In the genomic region with DNA sequence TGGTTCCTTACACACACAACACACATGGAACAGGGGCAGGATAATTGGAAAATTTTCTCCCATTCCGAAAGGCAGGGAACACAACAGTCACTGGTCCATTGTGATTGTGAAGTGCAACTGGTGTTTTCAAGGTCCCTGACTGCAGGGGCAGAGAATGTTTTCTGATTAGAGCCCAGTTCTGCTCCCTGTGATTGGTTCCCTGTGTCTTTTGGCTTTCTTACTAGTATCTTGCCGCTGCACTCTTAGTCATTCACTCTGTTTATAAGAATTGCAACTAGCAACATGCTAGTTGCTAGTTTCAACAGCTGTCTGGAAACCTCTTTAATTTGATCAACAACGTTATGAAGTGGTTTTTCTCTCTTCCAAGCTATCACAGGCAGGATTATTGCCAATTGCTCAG, we compare ENCODE assay signal across 18 cellular contexts.
"Had no signal": no experiment of that assay in that cellular context is flagged by ENCODE, and none has a peak within 500 bp of the region (broad histone marks: within the 10 kb centered on the region; RNA-seq: fewer than 3 reads in every experiment).

No MANE protein-coding gene starts in this region.

- H3K9me3 ChIP-seq: esophagus muscularis mucosa, testis, upper lobe of left lung had no signal

- H3K36me3 ChIP-seq: esophagus muscularis mucosa, right atrium auricular region, upper lobe of left lung had no signal

- H3K27me3 ChIP-seq: esophagus muscularis mucosa, right atrium auricular region, testis, upper lobe of left lung had no signal

- H3K4me3 ChIP-seq: esophagus muscularis mucosa, right atrium auricular region, skin epidermis, testis, upper lobe of left lung had no signal

- DNase-seq: activated CD4-positive, alpha-beta T cell treated with anti-CD3 and anti-CD28 coated beads, Interleukin-2, amount 10 ng/mL, durations not matched to agents 24 days and 14 days; activated CD8-positive, alpha-beta T cell treated with anti-CD3 and anti-CD28 coated beads for 36 hours; activated naive CD4-positive, alpha-beta T cell treated with anti-CD3 and anti-CD28 coated beads, Interleukin-2, amount 10 ng/mL, durations not matched to agents 7 days and 5 days; activated naive CD8-positive, alpha-beta T cell treated with anti-CD3 and anti-CD28 coated beads, Interleukin-2, amount 50 U/mL, for 24 hours; activated T-cell treated with anti-CD3 and anti-CD28 coated beads, Interleukin-2, amount 50 U/mL, for 24 hours; effector CD8-positive, alpha-beta T cell; foreskin fibroblast; glutamatergic neuron; hippocampal formation; kidney; stimulated activated naive CD8-positive, alpha-beta T cell treated with anti-CD3 and anti-CD28 coated beads, Interleukin-15, amount 100 ng/mL, for 72 hours; T1000; testis; upper lobe of left lung had no signal

- H3K4me1 ChIP-seq: right atrium auricular region, testis, upper lobe of left lung had no signal

- ATAC-seq: activated CD8-positive, alpha-beta T cell treated with anti-CD3 and anti-CD28 coated beads for 36 hours; activated naive CD8-positive, alpha-beta T cell treated with anti-CD3 and anti-CD28 coated beads, Interleukin-2, amount 50 U/mL, for 24 hours; left lobe of liver; stimulated activated naive CD8-positive, alpha-beta T cell treated with anti-CD3 and anti-CD28 coated beads, Interleukin-15, amount 100 ng/mL, for 72 hours had no signal

- H3K27ac ChIP-seq: esophagus muscularis mucosa, right atrium auricular region, skin epidermis, testis, upper lobe of left lung had no signal
